ENCODE assay signal across 16 cellular contexts in the genomic region with DNA sequence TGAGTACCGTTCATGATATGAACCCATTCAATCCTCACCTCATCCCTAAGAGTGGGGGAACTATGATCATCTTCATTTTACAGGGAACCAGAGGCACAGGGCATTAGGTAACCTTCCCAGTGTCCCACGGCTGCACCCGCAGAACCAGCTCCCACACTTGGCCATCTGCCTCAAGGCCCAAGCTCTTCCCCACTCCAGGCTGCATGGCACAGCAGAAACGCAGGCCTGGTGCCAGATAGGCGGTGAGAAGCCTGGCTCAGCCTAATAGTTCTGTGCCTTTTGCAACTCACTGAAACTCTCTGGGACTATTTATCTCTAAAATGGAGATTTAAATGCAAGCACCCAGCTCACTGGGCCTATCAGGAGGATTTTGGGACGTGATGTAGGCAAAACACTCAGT.
DNase-seq lines count a peak whose midpoint lies in the region; ATAC-seq and TF ChIP-seq lines count a peak whose summit lies in the region.
"Had no signal": no experiment of that assay in that cellular context is flagged by ENCODE, and none has a peak within 500 bp of the region (broad histone marks: within the 10 kb centered on the region; RNA-seq: fewer than 3 reads in every experiment).

No MANE protein-coding gene starts in this region.

- TF ChIP-seq POLR2A in body of pancreas (IDR thresholded peaks at IDR 0.05) (no peak), heart left ventricle (IDR thresholded peaks at IDR 0.05) (no peak), GM18505 (IDR thresholded peaks at IDR 0.05; ENCODE audit: borderline replicate concordance, extremely low read depth, insufficient read depth, insufficient read length) (no peak)

- no peaks in the 10 kb centered on the region for H3K36me3 Mint-ChIP-seq in nephron (ENCODE audit: low read depth)
- no peaks in the 10 kb centered on the region for H3K36me3 Mint-ChIP-seq in type B pancreatic cell
- H3K36me3 Mint-ChIP-seq: CD8-positive, alpha-beta memory T cell had no signal

- no peak for TF ChIP-seq CTCF in body of pancreas (IDR thresholded peaks at IDR 0.05)
- TF ChIP-seq CTCF in heart left ventricle (IDR thresholded peaks at IDR 0.05): no peak
- no peak for TF ChIP-seq CTCF in nephron (IDR thresholded peaks at IDR 0.05; ENCODE audit: unreplicated experiment in 3 of 3)
- TF ChIP-seq CTCF in type B pancreatic cell (conservative IDR thresholded peaks at IDR 0.05): no peak

- no peak overlapping the region for H3K27ac ChIP-seq in body of pancreas
- no peak overlapping the region for H3K27ac ChIP-seq in heart left ventricle
- H3K27ac ChIP-seq: SJSA1 had no signal

- DNase-seq in body of pancreas: peak in 3 of 4 donors; percentile 13 to 59 (median 56)
- DNase-seq in heart left ventricle: peak in 2 of 5 donors; percentile 37 to 70
- DNase-seq in type B pancreatic cell (ENCODE audit: extremely low spot score, unreplicated experiment): peak; percentile 42
- no peak for DNase-seq in NCI-H345 treated with DMSO at 0.1 percent for 48 hours (lab: John Stamatoyannopoulos, UW; ENCODE audit: unreplicated experiment)
- no peak for DNase-seq in SW480 (ENCODE audit: low spot score)
- DNase-seq: CD8-positive, alpha-beta memory T cell; MV-4-11; NCI-H1417 treated with DMSO at 0.1 percent for 48 hours; NCI-H2081; NCI-H524 treated with DMSO at 0.1 percent for 48 hours; OCI-M1; RPMI8226 had no signal

- H3K9me3 Mint-ChIP-seq in nephron (no peaks in the 10 kb centered on the region), type B pancreatic cell (no peaks in the 10 kb centered on the region)

- H3K9me3 ChIP-seq in body of pancreas (no peaks in the 10 kb centered on the region), heart left ventricle (no peaks in the 10 kb centered on the region)
- H3K9me3 ChIP-seq: HAP-1, SJSA1 had no signal

- H3K27me3 Mint-ChIP-seq in nephron (ENCODE audit: low read depth): peaks cover 12% of the 10 kb centered on the region
- peaks cover 46% of the 10 kb centered on the region for H3K27me3 Mint-ChIP-seq in type B pancreatic cell

- peaks cover 3% of the 10 kb centered on the region for H3K4me1 ChIP-seq in body of pancreas
- no peaks in the 10 kb centered on the region for H3K4me1 ChIP-seq in heart left ventricle
- H3K4me1 ChIP-seq: HAP-1, SJSA1 had no signal

- H3K4me3 Mint-ChIP-seq in nephron (no peak overlapping the region), type B pancreatic cell (no peak overlapping the region)
- H3K4me3 Mint-ChIP-seq: CD8-positive, alpha-beta memory T cell had no signal

- no peak for ATAC-seq in body of pancreas
- ATAC-seq in heart left ventricle: peak; percentile 45 to 81 (median 62)
- ATAC-seq in GM18505 (IDR thresholded peaks at IDR 0.05; ENCODE audit: unreplicated experiment): no peak

- H3K4me3 ChIP-seq in body of pancreas: no peak overlapping the region
- H3K4me3 ChIP-seq in heart left ventricle: no peak overlapping the region
- H3K4me3 ChIP-seq: HAP-1, SJSA1 had no signal

- intact Hi-C loops in body of pancreas (cut with DNase I) (no loop called here), heart left ventricle (cut with DNase I) (no loop called here)

- H3K4me1 Mint-ChIP-seq in nephron: peaks cover 40% of the 10 kb centered on the region
- H3K4me1 Mint-ChIP-seq in type B pancreatic cell (ENCODE audit: unreplicated experiment): peaks cover 25% of the 10 kb centered on the region
- H3K4me1 Mint-ChIP-seq: CD8-positive, alpha-beta memory T cell had no signal

- no peaks in the 10 kb centered on the region for H3K36me3 ChIP-seq in body of pancreas (replicated peaks in 1 of 2; ENCODE audit: insufficient read depth in 1 of 2, low read depth in 2 of 2)
- H3K36me3 ChIP-seq in heart left ventricle: no peaks in the 10 kb centered on the region
- H3K36me3 ChIP-seq: HAP-1, SJSA1 had no signal

- H3K27ac Mint-ChIP-seq in nephron (peak overlapping the region; percentile 53 to 86 (median 70)), type B pancreatic cell (no peak overlapping the region)
- H3K27ac Mint-ChIP-seq: CD8-positive, alpha-beta memory T cell had no signal

- 43 to 50% methylated on average over 6 of the region's 6 CpGs for WGBS in body of pancreas, 2 donors
- 65 to 81% (median 75%) methylated on average over 6 of the region's 6 CpGs for WGBS in heart left ventricle, 4 donors

- H3K27me3 ChIP-seq in body of pancreas (no peaks in the 10 kb centered on the region), heart left ventricle (peaks cover 0 to 4% (median 0%) of the 10 kb centered on the region in 9 donors)
- H3K27me3 ChIP-seq: SJSA1 had no signal

Comparison
In these comparisons a context has a peak if more than half of its experiments do, and no peak if none do; other contexts are left out.
1. ATAC-seq: peak in heart left ventricle (4 of 4); none in body of pancreas (single experiment) and GM18505 (single experiment).
2. DNase-seq: peak in body of pancreas (3 of 4) and type B pancreatic cell (single experiment); none in NCI-H345 treated with DMSO at 0.1 percent for 48 hours (single experiment) and SW480 (single experiment).